Comparison of ENCODE assay signal across 1 cellular context in the genomic region with DNA sequence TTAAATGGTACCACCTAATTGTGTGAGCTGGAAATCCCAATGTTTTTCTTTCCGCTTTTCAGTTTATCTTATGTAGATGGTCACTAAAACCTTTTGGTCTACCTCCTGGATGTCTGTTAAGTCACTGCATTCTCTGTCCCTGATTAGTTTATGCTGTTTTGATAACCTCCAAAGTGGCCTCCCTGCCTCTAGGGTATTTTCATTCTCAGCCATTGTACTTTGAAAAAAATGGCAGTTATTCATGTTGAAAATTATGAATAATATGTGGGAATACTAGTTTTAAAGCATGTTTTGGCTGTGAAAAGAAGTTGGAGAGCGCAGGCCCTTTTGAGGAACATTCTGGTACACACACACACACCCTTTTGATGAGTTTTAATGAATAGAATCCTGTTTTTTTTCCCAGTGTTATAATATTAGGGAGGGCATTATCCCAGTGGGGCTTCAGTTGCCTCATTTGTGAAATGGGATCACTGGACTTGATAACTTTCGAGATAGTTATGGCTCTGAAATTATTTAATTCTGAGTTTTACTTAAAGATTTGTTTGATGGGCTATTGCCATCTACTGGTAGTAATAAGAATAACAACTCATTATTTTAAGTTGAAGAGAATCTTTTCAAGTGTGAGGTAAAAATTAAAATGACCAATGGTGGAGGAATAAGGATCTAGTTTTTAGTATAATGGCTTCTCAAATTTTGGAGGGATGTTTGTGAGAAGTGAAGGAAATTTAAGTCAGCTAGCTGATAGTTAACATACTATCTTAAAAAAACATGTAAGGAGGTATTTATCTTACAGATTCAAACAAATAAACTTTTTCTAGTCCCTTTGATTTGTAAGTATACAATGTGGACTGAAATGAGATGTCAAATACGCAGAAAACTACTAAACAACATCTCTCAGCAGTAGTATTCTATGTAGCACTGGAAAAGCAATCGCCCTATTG.
TF ChIP-seq lines count a peak whose summit lies in the region.

No MANE protein-coding gene starts in this region.

TF ChIP-seq in GM12878, 131 proteins besides CTCF, POLR2A, EP300 and RAD21 (continued from another document):
- TF ChIP-seq, protein P1, sequence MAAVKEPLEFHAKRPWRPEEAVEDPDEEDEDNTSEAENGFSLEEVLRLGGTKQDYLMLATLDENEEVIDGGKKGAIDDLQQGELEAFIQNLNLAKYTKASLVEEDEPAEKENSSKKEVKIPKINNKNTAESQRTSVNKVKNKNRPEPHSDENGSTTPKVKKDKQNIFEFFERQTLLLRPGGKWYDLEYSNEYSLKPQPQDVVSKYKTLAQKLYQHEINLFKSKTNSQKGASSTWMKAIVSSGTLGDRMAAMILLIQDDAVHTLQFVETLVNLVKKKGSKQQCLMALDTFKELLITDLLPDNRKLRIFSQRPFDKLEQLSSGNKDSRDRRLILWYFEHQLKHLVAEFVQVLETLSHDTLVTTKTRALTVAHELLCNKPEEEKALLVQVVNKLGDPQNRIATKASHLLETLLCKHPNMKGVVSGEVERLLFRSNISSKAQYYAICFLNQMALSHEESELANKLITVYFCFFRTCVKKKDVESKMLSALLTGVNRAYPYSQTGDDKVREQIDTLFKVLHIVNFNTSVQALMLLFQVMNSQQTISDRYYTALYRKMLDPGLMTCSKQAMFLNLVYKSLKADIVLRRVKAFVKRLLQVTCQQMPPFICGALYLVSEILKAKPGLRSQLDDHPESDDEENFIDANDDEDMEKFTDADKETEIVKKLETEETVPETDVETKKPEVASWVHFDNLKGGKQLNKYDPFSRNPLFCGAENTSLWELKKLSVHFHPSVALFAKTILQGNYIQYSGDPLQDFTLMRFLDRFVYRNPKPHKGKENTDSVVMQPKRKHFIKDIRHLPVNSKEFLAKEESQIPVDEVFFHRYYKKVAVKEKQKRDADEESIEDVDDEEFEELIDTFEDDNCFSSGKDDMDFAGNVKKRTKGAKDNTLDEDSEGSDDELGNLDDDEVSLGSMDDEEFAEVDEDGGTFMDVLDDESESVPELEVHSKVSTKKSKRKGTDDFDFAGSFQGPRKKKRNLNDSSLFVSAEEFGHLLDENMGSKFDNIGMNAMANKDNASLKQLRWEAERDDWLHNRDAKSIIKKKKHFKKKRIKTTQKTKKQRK (IDR thresholded peaks at IDR 0.05; ENCODE audit: low read depth, low read length): no peak
- peak; percentile 40; the same call in 1 of the 2 replicates for TF ChIP-seq SMC3 (IDR thresholded peaks at IDR 0.05; ENCODE audit: borderline replicate concordance, low read length)
